ENCODE assay signal across 17 cellular contexts in the genomic region with DNA sequence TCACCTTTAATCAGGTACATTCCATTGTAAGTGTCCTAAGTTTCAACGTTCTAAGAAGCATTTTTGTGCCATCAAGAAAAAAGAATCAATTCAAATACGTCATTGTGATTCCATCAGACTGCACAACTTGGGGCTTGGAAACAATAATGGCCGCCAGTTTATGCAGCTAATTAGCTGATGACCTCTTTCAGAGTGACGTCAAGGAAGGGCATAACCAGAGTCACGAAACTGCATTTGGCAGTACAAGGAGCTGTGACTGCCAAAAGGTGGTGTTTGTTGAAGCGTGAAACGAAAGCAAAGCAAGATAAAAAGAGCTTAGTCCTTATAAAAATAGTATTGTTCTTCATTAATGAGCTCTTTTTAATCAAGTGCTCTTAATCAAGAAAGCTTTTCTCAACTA.
DNase-seq lines count a peak whose midpoint lies in the region; ATAC-seq, FAIRE-seq and TF ChIP-seq lines count a peak whose summit lies in the region.
"Had no signal": no experiment of that assay in that cellular context is flagged by ENCODE, and none has a peak within 500 bp of the region (broad histone marks: within the 10 kb centered on the region; RNA-seq: fewer than 3 reads in every experiment).

No MANE protein-coding gene starts in this region.

- no peak overlapping the region for H3K27ac Mint-ChIP-seq in type B pancreatic cell
- H3K27ac Mint-ChIP-seq: activated CD8-positive, alpha-beta memory T cell treated with anti-CD3 and anti-CD28 coated beads, Interleukin-2, amount 10 ng/mL, durations not matched to agents 7 days and 5 days; activated naive CD8-positive, alpha-beta T cell; CD4-positive, alpha-beta memory T cell; HFFc6; immature natural killer cell; naive thymus-derived CD8-positive, alpha-beta T cell had no signal

- H3K4me2 ChIP-seq in GM12878 (ENCODE audit: control insufficient read depth, insufficient read depth) = no peak overlapping the region

- no peaks in the 10 kb centered on the region for H3K79me2 ChIP-seq in GM12878 (ENCODE audit: control insufficient read depth, insufficient read depth, low read length)

- intact Hi-C loops in GM12878 (cut with micrococcal nuclease; ENCODE audit: unreplicated experiment) (no loop called here), left ventricle myocardium superior (cut with micrococcal nuclease) (no loop called here)

- H3K4me3 Mint-ChIP-seq in type B pancreatic cell = no peak overlapping the region
- H3K4me3 Mint-ChIP-seq: activated CD8-positive, alpha-beta memory T cell treated with anti-CD3 and anti-CD28 coated beads, Interleukin-2, amount 10 ng/mL, durations not matched to agents 7 days and 5 days; activated naive CD8-positive, alpha-beta T cell; CD4-positive, alpha-beta memory T cell; HFFc6; immature natural killer cell; naive thymus-derived CD8-positive, alpha-beta T cell had no signal

- TF ChIP-seq RAD21 in GM12878 (IDR thresholded peaks at IDR 0.05; ENCODE audit: insufficient read depth, low read depth, low read length) = no peak

- H3K4me1 Mint-ChIP-seq in type B pancreatic cell (ENCODE audit: unreplicated experiment) = no peaks in the 10 kb centered on the region
- H3K4me1 Mint-ChIP-seq: activated CD8-positive, alpha-beta memory T cell treated with anti-CD3 and anti-CD28 coated beads, Interleukin-2, amount 10 ng/mL, durations not matched to agents 7 days and 5 days; CD4-positive, alpha-beta memory T cell; immature natural killer cell; naive thymus-derived CD8-positive, alpha-beta T cell had no signal

- POLR2A ChIA-PET in HEK293 (lab: Yijun Ruan, JAX) (no interaction called here), GM12878 (lab: Charles Lee) (interaction anchor here (0.9 kb wide), 1 partner anchor 17 kb away, joined by 3 read pairs; no protein-coding TSS in a partner anchor)

- H3K36me3 Mint-ChIP-seq in type B pancreatic cell = no peaks in the 10 kb centered on the region
- H3K36me3 Mint-ChIP-seq: activated CD8-positive, alpha-beta memory T cell treated with anti-CD3 and anti-CD28 coated beads, Interleukin-2, amount 10 ng/mL, durations not matched to agents 7 days and 5 days; activated naive CD8-positive, alpha-beta T cell; CD4-positive, alpha-beta memory T cell; immature natural killer cell had no signal

- no peaks in the 10 kb centered on the region for H3K4me1 ChIP-seq in HEK293 (ENCODE audit: control insufficient read depth, insufficient read depth, low read length)
- no peaks in the 10 kb centered on the region for H3K4me1 ChIP-seq in GM12878 (ENCODE audit: control insufficient read depth, insufficient read depth, low read length)
- H3K4me1 ChIP-seq: colonic mucosa, spleen had no signal

- in situ Hi-C loops in GM12878 (cut with MboI) = no loop called here

- no peaks in the 10 kb centered on the region for H3K27me3 Mint-ChIP-seq in type B pancreatic cell
- H3K27me3 Mint-ChIP-seq: activated CD8-positive, alpha-beta memory T cell treated with anti-CD3 and anti-CD28 coated beads, Interleukin-2, amount 10 ng/mL, durations not matched to agents 7 days and 5 days had no signal

- RAD21 ChIA-PET in GM12878 (lab: Charles Lee; ENCODE audit: unreplicated experiment) = interaction anchor here (1.0 kb wide), 1 partner anchor 11 kb away, joined by 4 read pairs; no protein-coding TSS in a partner anchor

- SMC1A ChIA-PET in GM12878 (lab: Charles Lee; ENCODE audit: uncharacterized antibody, unreplicated experiment) = no interaction called here

- TF ChIP-seq POLR2A in GM12878 (IDR thresholded peaks at IDR 0.05; ENCODE audit: low read depth, low read length) = no peak

- no peak for FAIRE-seq in GM12878 (lab: Jason Lieb, UNC)
- FAIRE-seq: frontal cortex had no signal

- H3K36me3 ChIP-seq in HEK293 (ENCODE audit: control insufficient read depth in 2 of 2, insufficient read depth in 1 of 2, low read length in 2 of 2) (no peaks in the 10 kb centered on the region), GM12878 (ENCODE audit: control insufficient read depth in 2 of 2, insufficient read depth in 2 of 2, low read length in 1 of 2) (no peaks in the 10 kb centered on the region)
- H3K36me3 ChIP-seq: colonic mucosa, spleen had no signal

- H3K9me3 ChIP-seq in HEK293 (ENCODE audit: control insufficient read depth, insufficient read depth, low read depth, low read length) (no peaks in the 10 kb centered on the region), GM12878 (replicated peaks; ENCODE audit: control insufficient read depth, insufficient read depth, low read length) (no peaks in the 10 kb centered on the region; the same call in 2 of the 3 replicates)
- H3K9me3 ChIP-seq: colonic mucosa had no signal

- CTCF ChIA-PET in HEK293 (lab: Yijun Ruan, JAX) (no interaction called here), GM12878 (lab: Yijun Ruan, JAX) (interaction anchor here (0.7 kb wide), 1 partner anchor 271 kb away, joined by 3 read pairs; no protein-coding TSS in a partner anchor)

- no peak overlapping the region for H2AFZ ChIP-seq in GM12878 (ENCODE audit: control insufficient read depth, low read depth, low read length)

- DNase-seq in GM12878 (ENCODE audit: low read depth, low spot score) (no peak), left ventricle myocardium superior (no peak), pulmonary artery endothelial cell (ENCODE audit: low read depth, low spot score) (peak; percentile 22), type B pancreatic cell (ENCODE audit: extremely low spot score, unreplicated experiment) (no peak)
- DNase-seq in activated CD8-positive, alpha-beta memory T cell treated with anti-CD3 and anti-CD28 coated beads, Interleukin-2, amount 50 U/mL, for 48 hours = no peak
- no peak for DNase-seq in NK-92 treated with Interleukin-12 subunit alpha and Interleukin-12 subunit beta, amount 100 ng/mL, for 24 hours (lab: John Stamatoyannopoulos, UW)
- DNase-seq: activated CD8-positive, alpha-beta memory T cell treated with anti-CD3 and anti-CD28 coated beads, Interleukin-2, amount 10 ng/mL, durations not matched to agents 7 days and 5 days; CD4-positive, alpha-beta memory T cell; colonic mucosa; HFFc6; immature natural killer cell; naive thymus-derived CD8-positive, alpha-beta T cell; NCI-H187 treated with DMSO at 0.1 percent for 48 hours; spleen had no signal

- TF ChIP-seq CTCF in HEK293 (tag by site-specific recombination; IDR thresholded peaks at IDR 0.05) (no peak), GM12878 (IDR thresholded peaks at IDR 0.05 in 2 of 3, conservative IDR thresholded peaks at IDR 0.05 in 1 of 3; ENCODE audit: control insufficient read depth in 2 of 3, extremely low read depth in 1 of 3, insufficient read depth in 1 of 3, low read depth in 3 of 3, low read length in 3 of 3) (no peak), type B pancreatic cell (conservative IDR thresholded peaks at IDR 0.05) (no peak)

- no peak overlapping the region for H3K9ac ChIP-seq in GM12878 (ENCODE audit: control insufficient read depth, insufficient read depth, low read length)

- H3K9me3 Mint-ChIP-seq in type B pancreatic cell = no peaks in the 10 kb centered on the region
- H3K9me3 Mint-ChIP-seq: HFFc6 had no signal

- BruUV-seq in GM12878 (replicated peaks; lab: Mats Ljungman, UMichigan) = no TSS peak

- no peak overlapping the region for H3K27ac ChIP-seq in HEK293 (ENCODE audit: extremely low read depth, low read depth, low read length)
- H3K27ac ChIP-seq in GM12878 (ENCODE audit: control insufficient read depth, insufficient read depth) = no peak overlapping the region
- H3K27ac ChIP-seq: colonic mucosa, spleen had no signal

- 60% methylated on average over 7 of the region's 7 CpGs for WGBS in GM12878 (ENCODE audit: insufficient coverage, insufficient replicate concordance, low lambda C conversion rate, missing lambda C conversion rate)

- no peaks in the 10 kb centered on the region for H4K20me1 ChIP-seq in GM12878 (ENCODE audit: control insufficient read depth, insufficient read depth)

- H3K4me3 ChIP-seq in HEK293 (ENCODE audit: low read depth, low read length) (no peak overlapping the region), GM12878 (no peak overlapping the region)
- H3K4me3 ChIP-seq: colonic mucosa, spleen had no signal

- TF ChIP-seq EP300 in GM12878 (IDR thresholded peaks at IDR 0.05; ENCODE audit: borderline replicate concordance in 1 of 2, control insufficient read depth in 1 of 2, low read depth in 2 of 2, low read length in 2 of 2) = no peak

- ATAC-seq in GM12878 (peak; percentile 53), left ventricle myocardium superior (peak; percentile 92)
- ATAC-seq: activated CD8-positive, alpha-beta memory T cell treated with anti-CD3 and anti-CD28 coated beads, Interleukin-2, amount 10 ng/mL, durations not matched to agents 7 days and 5 days; naive thymus-derived CD8-positive, alpha-beta T cell had no signal

- no peaks in the 10 kb centered on the region for H3K27me3 ChIP-seq in GM12878 (replicated peaks in 1 of 2; ENCODE audit: control insufficient read depth in 2 of 2, insufficient read depth in 2 of 2, low read length in 1 of 2)
- H3K27me3 ChIP-seq: colonic mucosa, spleen had no signal

TF ChIP-seq in HEK293, 187 proteins besides CTCF, POLR2A, EP300 and RAD21 (continues in another document):
- no peak for TF ChIP-seq ZNF791 (tag by site-specific recombination; IDR thresholded peaks at IDR 0.05)
- no peak for TF ChIP-seq ZNF600 (tag by site-specific recombination; IDR thresholded peaks at IDR 0.05)
- TF ChIP-seq ZNF23 (tag by site-specific recombination; IDR thresholded peaks at IDR 0.05; ENCODE audit: borderline replicate concordance) = no peak
- TF ChIP-seq ZBTB21 (tag by site-specific recombination; IDR thresholded peaks at IDR 0.05) = peak; percentile 69; the same call in 1 of the 2 replicates
- TF ChIP-seq ZNF792 (tag by site-specific recombination; IDR thresholded peaks at IDR 0.05) = no peak
- TF ChIP-seq ZBTB48 (tag by site-specific recombination; IDR thresholded peaks at IDR 0.05) = no peak

TF ChIP-seq in GM12878, 131 proteins besides CTCF, POLR2A, EP300 and RAD21:
- TF ChIP-seq MTA2 (IDR thresholded peaks at IDR 0.05; ENCODE audit: low read depth) = 0 out of 2 replicates have a peak, but pooled peaks have one; percentile 20
- no peak for TF ChIP-seq EZH2 (IDR thresholded peaks at IDR 0.05; ENCODE audit: borderline replicate concordance, control insufficient read depth, low read depth, low read length)

Comparison
In these comparisons a context has a peak if more than half of its experiments do, and no peak if none do; other contexts are left out.
1. Of the 9 proteins assayed by ChIP-seq in both HEK293 and GM12878: peak only in HEK293: ATF2; only in GM12878: none; in both: none; in neither: 8.